In genomic region chr15:101283931-101284330, GRCh38 we compare ENCODE assay signal across 16 cellular contexts.
"Had no signal": no experiment of that assay in that cellular context is flagged by ENCODE, and none has a peak within 500 bp of the region (broad histone marks: within the 10 kb centered on the region; RNA-seq: fewer than 3 reads in every experiment).

No MANE protein-coding gene starts in this region.

- H3K4me3 Mint-ChIP-seq: dendritic cell treated with granulocyte-macrophage colony-stimulating factor and Interleukin-4, amounts not matched to agents 40 ng/mL and 50 ng/mL, for 4 days; naive thymus-derived CD4-positive, alpha-beta T cell had no signal

- H3K4me3 ChIP-seq: gastrocnemius medialis, heart right ventricle, spleen, suprapubic skin, tibial artery, upper lobe of left lung, uterus had no signal

- H3K9me3 ChIP-seq: gastrocnemius medialis, heart right ventricle, spleen, suprapubic skin, tibial artery, upper lobe of left lung, uterus had no signal

- H3K27ac ChIP-seq: gastrocnemius medialis, heart right ventricle, spleen, suprapubic skin, tibial artery, upper lobe of left lung, uterus had no signal

- H3K4me1 ChIP-seq: gastrocnemius medialis, suprapubic skin, tibial artery, upper lobe of left lung, uterus had no signal

- H3K9me3 Mint-ChIP-seq: dendritic cell treated with granulocyte-macrophage colony-stimulating factor and Interleukin-4, amounts not matched to agents 40 ng/mL and 50 ng/mL, for 4 days; naive thymus-derived CD4-positive, alpha-beta T cell had no signal

- H3K36me3 ChIP-seq: uterus had no signal

- DNase-seq: gastrocnemius medialis; heart right ventricle; hypothalamus; kidney glomerular epithelial cell; mesendoderm; naive thymus-derived CD4-positive, alpha-beta T cell; spleen; stimulated activated CD4-positive, alpha-beta T cell treated with anti-CD3 and anti-CD28 coated beads, Interleukin-15, amount 100 ng/mL, for 24 hours; stimulated activated CD4-positive, alpha-beta T cell treated with anti-CD3 and anti-CD28 coated beads, Interleukin-1b, Interleukin-23, amount 100 ng/mL, for 48 hours; stimulated activated CD4-positive, alpha-beta T cell treated with anti-CD3 and anti-CD28 coated beads, Interleukin-4, amount 100 ng/mL, for 24 hours; stimulated activated naive CD4-positive, alpha-beta T cell; tibial artery; upper lobe of left lung; uterus had no signal

- H3K27ac Mint-ChIP-seq: dendritic cell treated with granulocyte-macrophage colony-stimulating factor and Interleukin-4, amounts not matched to agents 40 ng/mL and 50 ng/mL, for 4 days; naive thymus-derived CD4-positive, alpha-beta T cell had no signal

- H3K27me3 Mint-ChIP-seq: dendritic cell treated with granulocyte-macrophage colony-stimulating factor and Interleukin-4, amounts not matched to agents 40 ng/mL and 50 ng/mL, for 4 days; naive thymus-derived CD4-positive, alpha-beta T cell had no signal

- H3K27me3 ChIP-seq: gastrocnemius medialis, heart right ventricle, spleen, suprapubic skin, tibial artery, upper lobe of left lung, uterus had no signal
